24 cellular contexts compared by ENCODE assay signal in genomic region chr3:30502051-30502741, GRCh38.
A peak's percentile ranks its signal among the peaks of the same experiment; 100 is the strongest.
DNase-seq lines count a peak whose midpoint lies in the region; ATAC-seq, FAIRE-seq and TF ChIP-seq lines count a peak whose summit lies in the region.
"Had no signal": no experiment of that assay in that cellular context is flagged by ENCODE, and none has a peak within 500 bp of the region (broad histone marks: within the 10 kb centered on the region; RNA-seq: fewer than 3 reads in every experiment).

No MANE protein-coding gene starts in this region.

- H3K4me2 ChIP-seq in mesenchymal stem cell (ENCODE audit: low read length, poor library complexity, severe bottlenecking): no peak overlapping the region

- H2BK5ac ChIP-seq in mesenchymal stem cell (ENCODE audit: low read depth, low read length, poor library complexity, severe bottlenecking): no peak overlapping the region

- no peak overlapping the region for H2AFZ ChIP-seq in mesenchymal stem cell (ENCODE audit: low read depth, low read length)

- H4K91ac ChIP-seq in mesenchymal stem cell (ENCODE audit: low read length): no peak overlapping the region

- peak; percentile 65 for DNase-seq in AG10803 (ENCODE audit: low read depth)
- no peak for DNase-seq in GM12892 (ENCODE audit: insufficient read length)
- no peak for DNase-seq in mesenchymal stem cell
- no peak for DNase-seq in effector memory CD4-positive, alpha-beta T cell
- DNase-seq in T1000 (lab: John Stamatoyannopoulos, UW): no peak
- no peak for DNase-seq in stimulated activated naive CD4-positive, alpha-beta T cell (lab: John Stamatoyannopoulos, UW)
- DNase-seq: activated CD4-positive, alpha-beta T cell treated with anti-CD3 and anti-CD28 coated beads, Interleukin-2, amount 10 ng/mL, durations not matched to agents 7 days and 5 days; activated CD8-positive, alpha-beta memory T cell treated with anti-CD3 and anti-CD28 coated beads, Interleukin-2, amount 50 U/mL, for 4 hours; activated effector memory CD4-positive, alpha-beta T cell treated with anti-CD3 and anti-CD28 coated beads, Interleukin-2, amount 50 U/mL, for 16 hours; amniotic stem cell; central memory CD4-positive, alpha-beta T cell; NCI-H1436; NCI-H2227 treated with DMSO at 0.1 percent for 48 hours; NCI-H748 treated with DMSO at 0.1 percent for 48 hours; OCI-M1; posterior cingulate gyrus; SHP77; tibial artery had no signal

- H3K4ac ChIP-seq in mesenchymal stem cell (ENCODE audit: low read depth in 1 of 2, low read length in 2 of 2): peak overlapping the region in 1 of 2 experiments; percentile 32

- H3K4me3 ChIP-seq in AG10803 (ENCODE audit: low read length) (no peak overlapping the region), mesenchymal stem cell (ENCODE audit: insufficient read depth in 1 of 2, low read depth in 1 of 2, low read length in 2 of 2) (no peak overlapping the region)
- H3K4me3 ChIP-seq in effector memory CD4-positive, alpha-beta T cell (ENCODE audit: insufficient read depth, low read depth, low read length, poor library complexity, severe bottlenecking): no peak overlapping the region
- H3K4me3 ChIP-seq: tibial artery had no signal

- no peaks in the 10 kb centered on the region for H3K79me1 ChIP-seq in mesenchymal stem cell (replicated peaks; ENCODE audit: low read length, poor library complexity, severe bottlenecking)

- peak overlapping the region; percentile 4 to 41 for H3K18ac ChIP-seq in mesenchymal stem cell (ENCODE audit: low read depth in 1 of 2, low read length in 2 of 2)

- no peaks in the 10 kb centered on the region for H3K9me3 ChIP-seq in mesenchymal stem cell (ENCODE audit: control insufficient read depth, low read length)
- no peaks in the 10 kb centered on the region for H3K9me3 ChIP-seq in effector memory CD4-positive, alpha-beta T cell (ENCODE audit: control insufficient read depth, low read length)
- H3K9me3 ChIP-seq: tibial artery had no signal

- no peak overlapping the region for H3K27ac ChIP-seq in mesenchymal stem cell (ENCODE audit: low read length, poor library complexity, severe bottlenecking)
- H3K27ac ChIP-seq in effector memory CD4-positive, alpha-beta T cell (ENCODE audit: insufficient read depth, low read length, poor library complexity, severe bottlenecking): no peak overlapping the region

- no peaks in the 10 kb centered on the region for H3K36me3 ChIP-seq in mesenchymal stem cell (ENCODE audit: control insufficient read depth in 1 of 2, insufficient read depth in 2 of 2, low read depth in 1 of 2, low read length in 2 of 2)
- no peaks in the 10 kb centered on the region for H3K36me3 ChIP-seq in effector memory CD4-positive, alpha-beta T cell (ENCODE audit: control insufficient read depth, insufficient read depth, low read length)
- H3K36me3 ChIP-seq: tibial artery had no signal

- 80% methylated on average over 2 of the region's 2 CpGs for WGBS in mesenchymal stem cell

- peak; percentile 30 for ATAC-seq in activated T-helper 17 cell treated with anti-CD3 and anti-CD28 coated beads, Interleukin-2, amount 50 U/mL, for 72 hours (replicated peaks)
- no peak for ATAC-seq in activated CD4-positive, CD25-positive, alpha-beta regulatory T cell treated with anti-CD3 and anti-CD28 coated beads, Interleukin-2, amount 50 U/mL, for 24 hours
- ATAC-seq: sciatic nerve had no signal

- TF ChIP-seq CTCF in AG10803 (conservative IDR thresholded peaks at IDR 0.05; ENCODE audit: low read length): no peak

- FAIRE-seq in GM12892 (lab: Jason Lieb, UNC): peak; percentile 30
- FAIRE-seq: TTC549 had no signal

- peak overlapping the region; percentile 30 for H2BK15ac ChIP-seq in mesenchymal stem cell (ENCODE audit: low read depth, poor library complexity, severe bottlenecking)

- H2AK5ac ChIP-seq in mesenchymal stem cell (ENCODE audit: low read length, severe bottlenecking): peak overlapping the region; percentile 4

- H2BK120ac ChIP-seq in mesenchymal stem cell (ENCODE audit: low read depth, low read length): no peak overlapping the region

- no peaks in the 10 kb centered on the region for H3K9me3 Mint-ChIP-seq in activated T-helper 17 cell treated with anti-CD3 and anti-CD28 coated beads, Interleukin-2, amount 50 U/mL, for 72 hours

- H2BK12ac ChIP-seq in mesenchymal stem cell (ENCODE audit: low read length in 2 of 2): peak overlapping the region in 1 of 2 experiments; percentile 59

- peaks cover 1% of the 10 kb centered on the region for H3K4me1 ChIP-seq in mesenchymal stem cell (ENCODE audit: control insufficient read depth, insufficient read depth, low read depth, low read length)
- no peaks in the 10 kb centered on the region for H3K4me1 ChIP-seq in effector memory CD4-positive, alpha-beta T cell (ENCODE audit: control insufficient read depth, insufficient read depth, low read length, poor library complexity, severe bottlenecking)

- no peaks in the 10 kb centered on the region for H3K36me3 Mint-ChIP-seq in activated T-helper 17 cell treated with anti-CD3 and anti-CD28 coated beads, Interleukin-2, amount 50 U/mL, for 72 hours (ENCODE audit: low read depth)
- H3K36me3 Mint-ChIP-seq: mesothelial cell of epicardium had no signal

- H3K14ac ChIP-seq in mesenchymal stem cell (ENCODE audit: low read length in 2 of 2): no peak overlapping the region

- peaks cover 3% of the 10 kb centered on the region for H3K27me3 Mint-ChIP-seq in activated T-helper 17 cell treated with anti-CD3 and anti-CD28 coated beads, Interleukin-2, amount 50 U/mL, for 72 hours
- H3K27me3 Mint-ChIP-seq: activated CD4-positive, alpha-beta T cell treated with anti-CD3 and anti-CD28 coated beads, Interleukin-2, amount 10 ng/mL, durations not matched to agents 7 days and 5 days; stimulated activated naive CD8-positive, alpha-beta T cell treated with anti-CD3 and anti-CD28 coated beads, Interleukin-15, Interleukin-2, amounts not matched to agents 100 ng/mL and 50 ng/mL, for 24 hours had no signal

- H3K27ac Mint-ChIP-seq in activated T-helper 17 cell treated with anti-CD3 and anti-CD28 coated beads, Interleukin-2, amount 50 U/mL, for 72 hours: peak overlapping the region; percentile 82
- H3K27ac Mint-ChIP-seq: activated CD4-positive, alpha-beta T cell treated with anti-CD3 and anti-CD28 coated beads, Interleukin-2, amount 10 ng/mL, durations not matched to agents 7 days and 5 days; mesothelial cell of epicardium had no signal

- no peak overlapping the region for H3K9ac ChIP-seq in mesenchymal stem cell (ENCODE audit: low read length)

- TF ChIP-seq POLR2A in GM12892 (IDR thresholded peaks at IDR 0.05; ENCODE audit: low read depth, low read length): no peak

- H3K4me1 Mint-ChIP-seq in activated T-helper 17 cell treated with anti-CD3 and anti-CD28 coated beads, Interleukin-2, amount 50 U/mL, for 72 hours: peaks cover 37% of the 10 kb centered on the region

- H4K8ac ChIP-seq in mesenchymal stem cell (ENCODE audit: low read length): peak overlapping the region; percentile 3

- H3K23ac ChIP-seq in mesenchymal stem cell (ENCODE audit: low read length in 2 of 2): no peak overlapping the region

- peak overlapping the region; percentile 60 for H3K4me3 Mint-ChIP-seq in activated T-helper 17 cell treated with anti-CD3 and anti-CD28 coated beads, Interleukin-2, amount 50 U/mL, for 72 hours
- H3K4me3 Mint-ChIP-seq: activated CD4-positive, alpha-beta T cell treated with anti-CD3 and anti-CD28 coated beads, Interleukin-2, amount 10 ng/mL, durations not matched to agents 7 days and 5 days; mesothelial cell of epicardium; stimulated activated naive CD8-positive, alpha-beta T cell treated with anti-CD3 and anti-CD28 coated beads, Interleukin-15, Interleukin-2, amounts not matched to agents 100 ng/mL and 50 ng/mL, for 24 hours had no signal

- H3K27me3 ChIP-seq in mesenchymal stem cell (ENCODE audit: control insufficient read depth in 1 of 2, insufficient read depth in 1 of 2, low read length in 2 of 2): no peaks in the 10 kb centered on the region
- no peaks in the 10 kb centered on the region for H3K27me3 ChIP-seq in effector memory CD4-positive, alpha-beta T cell (replicated peaks; ENCODE audit: control insufficient read depth, insufficient read depth, low read length, poor library complexity, severe bottlenecking)
- H3K27me3 ChIP-seq: tibial artery had no signal
